In genomic region chr1:41738010-41738409, GRCh38 we compare ENCODE assay signal across 12 cellular contexts.
A peak's percentile ranks its signal among the peaks of the same experiment; 100 is the strongest.
DNase-seq lines count a peak whose midpoint lies in the region; ATAC-seq lines count a peak whose summit lies in the region.
"Had no signal": no experiment of that assay in that cellular context is flagged by ENCODE, and none has a peak within 500 bp of the region (broad histone marks: within the 10 kb centered on the region; RNA-seq: fewer than 3 reads in every experiment).

No MANE protein-coding gene starts in this region.

- peaks cover 24% of the 10 kb centered on the region for H3K27me3 Mint-ChIP-seq in activated naive CD4-positive, alpha-beta T cell treated with anti-CD3 and anti-CD28 coated beads, Interleukin-2, amount 10 ng/mL, durations not matched to agents 7 days and 5 days
- H3K27me3 Mint-ChIP-seq in activated T-helper 1 cell treated with anti-CD3 and anti-CD28 coated beads, Interleukin-12 subunit alpha, Interleukin-12 subunit beta, Interleukin-2, Interleukin-4 antibody, amounts not matched to agents 30 ng/mL and 10 ng/mL and 1 ng/mL, durations not matched to agents 14 hours and 24 hours and 36 hours (ENCODE audit: insufficient read depth) = peaks cover 2% of the 10 kb centered on the region
- H3K27me3 Mint-ChIP-seq in natural killer cell treated with Interleukin-12 subunit alpha and Interleukin-12 subunit beta and Interleukin-15 and Interleukin-18, amount 100 ng/mL, for 72 hours = no peaks in the 10 kb centered on the region
- H3K27me3 Mint-ChIP-seq: CD4-positive, alpha-beta memory T cell had no signal

- H4K91ac ChIP-seq in neuronal stem cell (ENCODE audit: low read depth, low read length, poor library complexity) = no peak overlapping the region

- no peaks in the 10 kb centered on the region for H3K36me3 ChIP-seq in neuronal stem cell (replicated peaks in 1 of 2; ENCODE audit: control insufficient read depth in 2 of 2, insufficient read depth in 2 of 2, low read length in 2 of 2)
- H3K36me3 ChIP-seq: heart left ventricle had no signal

- H3K79me1 ChIP-seq in neuronal stem cell (ENCODE audit: low read depth, low read length) = no peaks in the 10 kb centered on the region

- no peak overlapping the region for H3K4me2 ChIP-seq in neuronal stem cell (ENCODE audit: insufficient read depth, low read length, poor library complexity, severe bottlenecking)

- H3K4me1 Mint-ChIP-seq in activated naive CD4-positive, alpha-beta T cell treated with anti-CD3 and anti-CD28 coated beads, Interleukin-2, amount 10 ng/mL, durations not matched to agents 7 days and 5 days = peaks cover 69% of the 10 kb centered on the region
- H3K4me1 Mint-ChIP-seq in activated T-helper 1 cell treated with anti-CD3 and anti-CD28 coated beads, Interleukin-12 subunit alpha, Interleukin-12 subunit beta, Interleukin-2, Interleukin-4 antibody, amounts not matched to agents 30 ng/mL and 10 ng/mL and 1 ng/mL, durations not matched to agents 14 hours and 24 hours and 36 hours (ENCODE audit: low read depth) = peaks cover 87% of the 10 kb centered on the region
- H3K4me1 Mint-ChIP-seq in natural killer cell treated with Interleukin-12 subunit alpha and Interleukin-12 subunit beta and Interleukin-15 and Interleukin-18, amount 100 ng/mL, for 72 hours (ENCODE audit: low read depth in 2 of 2) = peaks cover 61 to 66% of the 10 kb centered on the region in 2 donors

- H3K14ac ChIP-seq in neuronal stem cell (ENCODE audit: low read length) = no peak overlapping the region

- no peak for DNase-seq in activated naive CD4-positive, alpha-beta T cell treated with anti-CD3 and anti-CD28 coated beads, Interleukin-2, amount 50 U/mL, for 72 hours (ENCODE audit: low spot score in 2 of 2)
- DNase-seq in activated naive CD4-positive, alpha-beta T cell treated with anti-CD3 and anti-CD28 coated beads, Interleukin-2, amount 10 ng/mL, durations not matched to agents 7 days and 5 days = no peak
- DNase-seq in activated T-helper 1 cell treated with anti-CD3 and anti-CD28 coated beads, Interleukin-12 subunit alpha, Interleukin-12 subunit beta, Interleukin-2, Interleukin-4 antibody, amounts not matched to agents 30 ng/mL and 10 ng/mL and 1 ng/mL, durations not matched to agents 14 hours and 24 hours and 36 hours (ENCODE audit: low spot score) = no peak
- no peak for DNase-seq in natural killer cell treated with Interleukin-12 subunit alpha and Interleukin-12 subunit beta and Interleukin-15 and Interleukin-18, amount 100 ng/mL, for 72 hours (ENCODE audit: low spot score)
- DNase-seq in EL (no peak), neuronal stem cell (ENCODE audit: low spot score) (no peak)
- DNase-seq: CD4-positive, alpha-beta memory T cell; GF-D8; H7 had no signal

- no peak overlapping the region for H4K8ac ChIP-seq in neuronal stem cell (ENCODE audit: low read depth, low read length)

- H3K4me3 ChIP-seq in neuronal stem cell (ENCODE audit: low read length in 2 of 2) = no peak overlapping the region

- no peak overlapping the region for H2AFZ ChIP-seq in neuronal stem cell (ENCODE audit: low read length)

- no peak overlapping the region for H3K4me3 Mint-ChIP-seq in activated naive CD4-positive, alpha-beta T cell treated with anti-CD3 and anti-CD28 coated beads, Interleukin-2, amount 10 ng/mL, durations not matched to agents 7 days and 5 days
- no peak overlapping the region for H3K4me3 Mint-ChIP-seq in activated T-helper 1 cell treated with anti-CD3 and anti-CD28 coated beads, Interleukin-12 subunit alpha, Interleukin-12 subunit beta, Interleukin-2, Interleukin-4 antibody, amounts not matched to agents 30 ng/mL and 10 ng/mL and 1 ng/mL, durations not matched to agents 14 hours and 24 hours and 36 hours
- peak overlapping the region; percentile 86 for H3K4me3 Mint-ChIP-seq in natural killer cell treated with Interleukin-12 subunit alpha and Interleukin-12 subunit beta and Interleukin-15 and Interleukin-18, amount 100 ng/mL, for 72 hours

- no peak overlapping the region for H2BK12ac ChIP-seq in neuronal stem cell (ENCODE audit: low read length)

- intact Hi-C loops in activated T-helper 1 cell treated with anti-CD3 and anti-CD28 coated beads, Interleukin-12 subunit alpha, Interleukin-12 subunit beta, Interleukin-2, Interleukin-4 antibody, amounts not matched to agents 30 ng/mL and 10 ng/mL and 1 ng/mL, durations not matched to agents 14 hours and 24 hours and 36 hours (cut with micrococcal nuclease) = no loop called here

- no peak overlapping the region for H3K23ac ChIP-seq in neuronal stem cell (ENCODE audit: low read depth, low read length, poor library complexity)

- no peak overlapping the region for H2BK5ac ChIP-seq in neuronal stem cell (ENCODE audit: low read length)

- H3K9ac ChIP-seq in neuronal stem cell (ENCODE audit: low read depth, low read length, poor library complexity) = no peak overlapping the region

- no peak overlapping the region for H2AK5ac ChIP-seq in neuronal stem cell (ENCODE audit: low read depth, low read length)

- H3K4me1 ChIP-seq in neuronal stem cell (ENCODE audit: control insufficient read depth in 2 of 2, insufficient read depth in 1 of 2, low read depth in 1 of 2, low read length in 2 of 2) = peaks cover 9 to 12% of the 10 kb centered on the region in 2 donors

- no peak overlapping the region for H2BK120ac ChIP-seq in neuronal stem cell (ENCODE audit: low read depth, low read length)

- no peaks in the 10 kb centered on the region for H3K27me3 ChIP-seq in neuronal stem cell (ENCODE audit: control insufficient read depth in 3 of 3, insufficient read depth in 3 of 3, low read depth in 1 of 3, low read length in 3 of 3)
- H3K27me3 ChIP-seq: heart left ventricle had no signal

- H3K36me3 Mint-ChIP-seq in activated naive CD4-positive, alpha-beta T cell treated with anti-CD3 and anti-CD28 coated beads, Interleukin-2, amount 50 U/mL, for 72 hours = peaks cover 0 to 4% of the 10 kb centered on the region in 2 donors
- peaks cover 4% of the 10 kb centered on the region for H3K36me3 Mint-ChIP-seq in activated naive CD4-positive, alpha-beta T cell treated with anti-CD3 and anti-CD28 coated beads, Interleukin-2, amount 10 ng/mL, durations not matched to agents 7 days and 5 days
- H3K36me3 Mint-ChIP-seq in activated T-helper 1 cell treated with anti-CD3 and anti-CD28 coated beads, Interleukin-12 subunit alpha, Interleukin-12 subunit beta, Interleukin-2, Interleukin-4 antibody, amounts not matched to agents 30 ng/mL and 10 ng/mL and 1 ng/mL, durations not matched to agents 14 hours and 24 hours and 36 hours (ENCODE audit: low read depth) = peaks cover 5% of the 10 kb centered on the region
- H3K36me3 Mint-ChIP-seq in natural killer cell treated with Interleukin-12 subunit alpha and Interleukin-12 subunit beta and Interleukin-15 and Interleukin-18, amount 100 ng/mL, for 72 hours = no peaks in the 10 kb centered on the region
- H3K36me3 Mint-ChIP-seq: CD4-positive, alpha-beta memory T cell had no signal

- WGBS in neuronal stem cell (ENCODE audit: extremely low coverage in 2 of 2, insufficient read length in 2 of 2, insufficient replicate concordance in 1 of 2), 2 donors = no CpG with 5 or more reads among the region's 9 CpGs

- CTCF ChIA-PET in activated naive CD4-positive, alpha-beta T cell treated with anti-CD3 and anti-CD28 coated beads, Interleukin-2, amount 10 ng/mL, durations not matched to agents 7 days and 5 days (lab: Charles Lee) = no interaction called here

- no peak overlapping the region for H2BK15ac ChIP-seq in neuronal stem cell (ENCODE audit: low read length)

- peak overlapping the region; percentile 46 to 89 for H3K27ac Mint-ChIP-seq in activated naive CD4-positive, alpha-beta T cell treated with anti-CD3 and anti-CD28 coated beads, Interleukin-2, amount 50 U/mL, for 72 hours
- no peak overlapping the region for H3K27ac Mint-ChIP-seq in activated naive CD4-positive, alpha-beta T cell treated with anti-CD3 and anti-CD28 coated beads, Interleukin-2, amount 10 ng/mL, durations not matched to agents 7 days and 5 days
- peak overlapping the region; percentile 40 for H3K27ac Mint-ChIP-seq in activated T-helper 1 cell treated with anti-CD3 and anti-CD28 coated beads, Interleukin-12 subunit alpha, Interleukin-12 subunit beta, Interleukin-2, Interleukin-4 antibody, amounts not matched to agents 30 ng/mL and 10 ng/mL and 1 ng/mL, durations not matched to agents 14 hours and 24 hours and 36 hours
- H3K27ac Mint-ChIP-seq in natural killer cell treated with Interleukin-12 subunit alpha and Interleukin-12 subunit beta and Interleukin-15 and Interleukin-18, amount 100 ng/mL, for 72 hours = peak overlapping the region in 1 of 2 donors; percentile 7

- no peak for ATAC-seq in activated naive CD4-positive, alpha-beta T cell treated with anti-CD3 and anti-CD28 coated beads, Interleukin-2, amount 50 U/mL, for 72 hours
- no peak for ATAC-seq in natural killer cell treated with Interleukin-12 subunit alpha and Interleukin-12 subunit beta and Interleukin-15 and Interleukin-18, amount 100 ng/mL, for 72 hours
- no peak for ATAC-seq in GM21737 (IDR thresholded peaks at IDR 0.05; ENCODE audit: unreplicated experiment)
- ATAC-seq: heart left ventricle, left lobe of liver had no signal

- H3K18ac ChIP-seq in neuronal stem cell (ENCODE audit: low read length) = no peak overlapping the region

- no peaks in the 10 kb centered on the region for H3K9me3 Mint-ChIP-seq in activated naive CD4-positive, alpha-beta T cell treated with anti-CD3 and anti-CD28 coated beads, Interleukin-2, amount 50 U/mL, for 72 hours
- H3K9me3 Mint-ChIP-seq in activated naive CD4-positive, alpha-beta T cell treated with anti-CD3 and anti-CD28 coated beads, Interleukin-2, amount 10 ng/mL, durations not matched to agents 7 days and 5 days = no peaks in the 10 kb centered on the region
- H3K9me3 Mint-ChIP-seq in activated T-helper 1 cell treated with anti-CD3 and anti-CD28 coated beads, Interleukin-12 subunit alpha, Interleukin-12 subunit beta, Interleukin-2, Interleukin-4 antibody, amounts not matched to agents 30 ng/mL and 10 ng/mL and 1 ng/mL, durations not matched to agents 14 hours and 24 hours and 36 hours = no peaks in the 10 kb centered on the region
- H3K9me3 Mint-ChIP-seq in natural killer cell treated with Interleukin-12 subunit alpha and Interleukin-12 subunit beta and Interleukin-15 and Interleukin-18, amount 100 ng/mL, for 72 hours = no peaks in the 10 kb centered on the region
- H3K9me3 Mint-ChIP-seq: CD4-positive, alpha-beta memory T cell had no signal

- H3K4ac ChIP-seq in neuronal stem cell (ENCODE audit: low read length) = no peak overlapping the region

- no peak overlapping the region for H3K27ac ChIP-seq in neuronal stem cell (replicated peaks; ENCODE audit: low read length)

- no peaks in the 10 kb centered on the region for H3K9me3 ChIP-seq in neuronal stem cell (replicated peaks in 1 of 2; ENCODE audit: control insufficient read depth in 2 of 2, insufficient read depth in 1 of 2, low read depth in 1 of 2, low read length in 2 of 2)
- H3K9me3 ChIP-seq: heart left ventricle had no signal
